In the genomic region with DNA sequence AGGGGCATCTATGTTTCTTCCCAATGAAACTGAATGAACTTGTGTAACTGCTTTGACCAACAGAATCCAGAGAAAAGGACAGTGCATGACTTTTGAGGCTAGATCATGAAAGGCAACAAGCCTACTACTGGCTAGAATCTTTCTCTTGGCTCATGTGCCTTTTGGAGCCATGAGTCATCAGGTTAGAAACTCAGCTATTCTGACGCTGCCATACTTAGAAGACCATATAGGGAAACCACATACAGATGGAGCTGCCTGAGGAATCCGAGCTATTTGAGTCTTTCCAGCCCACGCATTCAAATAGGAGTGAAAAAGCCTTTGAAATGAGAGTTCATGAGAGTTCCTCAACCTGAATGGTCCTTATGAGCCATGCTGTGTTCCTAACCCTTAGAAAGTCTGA, we compare ENCODE assay signal across 11 cellular contexts.
DNase-seq lines count a peak whose midpoint lies in the region; ATAC-seq and TF ChIP-seq lines count a peak whose summit lies in the region.
"Had no signal": no experiment of that assay in that cellular context is flagged by ENCODE, and none has a peak within 500 bp of the region (broad histone marks: within the 10 kb centered on the region; RNA-seq: fewer than 3 reads in every experiment).

No MANE protein-coding gene starts in this region.

- no peaks in the 10 kb centered on the region for H3K9me3 Mint-ChIP-seq in HFFc6

- peaks cover 19% of the 10 kb centered on the region for H3K4me1 ChIP-seq in smooth muscle cell (ENCODE audit: low read depth)

- no peak overlapping the region for H3K4me3 ChIP-seq in smooth muscle cell

- H3K27me3 ChIP-seq in smooth muscle cell (ENCODE audit: low read depth): no peaks in the 10 kb centered on the region

- H3K27ac Mint-ChIP-seq in HFFc6: peak overlapping the region; percentile 91

- H3K4me1 Mint-ChIP-seq in HFFc6 (ENCODE audit: low read depth): peaks cover 83% of the 10 kb centered on the region

- no peaks in the 10 kb centered on the region for H3K79me2 ChIP-seq in smooth muscle cell (ENCODE audit: low read depth)

- peak overlapping the region; percentile 29 for H3K9ac ChIP-seq in smooth muscle cell (ENCODE audit: low read depth)

- WGBS in smooth muscle cell (ENCODE audit: low lambda C conversion rate): 1% methylated on average over 3 of the region's 3 CpGs

- DNase-seq in HFFc6: peak; percentile 97
- peak; percentile 39 for DNase-seq in RWPE1 (ENCODE audit: low spot score)
- peak; percentile 88 for DNase-seq in fibroblast of the conjunctiva (ENCODE audit: low read depth)
- DNase-seq in smooth muscle cell (lab: John Stamatoyannopoulos, UW; ENCODE audit: unreplicated experiment): no peak
- no peak for DNase-seq in NK-92 (lab: John Stamatoyannopoulos, UW; ENCODE audit: unreplicated experiment)
- DNase-seq: dermis blood vessel endothelial cell; midbrain; NCI-H774; stimulated activated CD4-positive, alpha-beta T cell treated with anti-CD3 and anti-CD28 coated beads, Interleukin-4, amount 100 ng/mL, for 24 hours had no signal

- H3K4me3 Mint-ChIP-seq in HFFc6: peak overlapping the region; percentile 71

- ATAC-seq in GM21717 (IDR thresholded peaks at IDR 0.05; ENCODE audit: unreplicated experiment): no peak
- no peak for ATAC-seq in GM21515 (IDR thresholded peaks at IDR 0.05; ENCODE audit: unreplicated experiment)

- H2AFZ ChIP-seq in smooth muscle cell (ENCODE audit: low read depth): peak overlapping the region; percentile 8

- CTCF ChIA-PET in RWPE1 (lab: Yijun Ruan, JAX): interaction anchor here (0.6 kb wide), 1 partner anchor 292 kb away, joined by 4 read pairs; no protein-coding TSS in a partner anchor

- TF ChIP-seq CTCF in HFFc6 (IDR thresholded peaks at IDR 0.05) (no peak), RWPE1 (conservative IDR thresholded peaks at IDR 0.05; ENCODE audit: low read depth) (no peak), smooth muscle cell (IDR thresholded peaks at IDR 0.05; ENCODE audit: borderline replicate concordance, insufficient read depth, poor library complexity, severe bottlenecking) (no peak)

- H3F3A ChIP-seq in smooth muscle cell (ENCODE audit: low read depth): no peaks in the 10 kb centered on the region

- H3K36me3 ChIP-seq in smooth muscle cell (ENCODE audit: low read depth): no peaks in the 10 kb centered on the region

- peak overlapping the region; percentile 62 for H3K4me2 ChIP-seq in smooth muscle cell

- H3K27ac ChIP-seq in RWPE1 (no peak overlapping the region), smooth muscle cell (ENCODE audit: low read depth) (peak overlapping the region; percentile 94)

- no peaks in the 10 kb centered on the region for H3K9me3 ChIP-seq in smooth muscle cell (replicated peaks; ENCODE audit: low read depth)

- H3K27me3 Mint-ChIP-seq in HFFc6 (ENCODE audit: insufficient read depth): no peaks in the 10 kb centered on the region

- no peaks in the 10 kb centered on the region for H4K20me1 ChIP-seq in smooth muscle cell (ENCODE audit: low read depth)

- POLR2A ChIA-PET in RWPE1 (lab: Yijun Ruan, JAX; ENCODE audit: low non-redundant PET): no interaction called here

- H3K36me3 Mint-ChIP-seq in HFFc6 (ENCODE audit: low read depth): peaks cover 4% of the 10 kb centered on the region; the same call in 1 of the 2 replicates

Comparison
In these comparisons a context has a peak if more than half of its experiments do, and no peak if none do; other contexts are left out.
1. DNase-seq: peak in HFFc6 (single experiment), RWPE1 (single experiment) and fibroblast of the conjunctiva (single experiment); none in smooth muscle cell (single experiment) and NK-92 (single experiment).